Comparison of ENCODE assay signal across 31 cellular contexts in the genomic region with DNA sequence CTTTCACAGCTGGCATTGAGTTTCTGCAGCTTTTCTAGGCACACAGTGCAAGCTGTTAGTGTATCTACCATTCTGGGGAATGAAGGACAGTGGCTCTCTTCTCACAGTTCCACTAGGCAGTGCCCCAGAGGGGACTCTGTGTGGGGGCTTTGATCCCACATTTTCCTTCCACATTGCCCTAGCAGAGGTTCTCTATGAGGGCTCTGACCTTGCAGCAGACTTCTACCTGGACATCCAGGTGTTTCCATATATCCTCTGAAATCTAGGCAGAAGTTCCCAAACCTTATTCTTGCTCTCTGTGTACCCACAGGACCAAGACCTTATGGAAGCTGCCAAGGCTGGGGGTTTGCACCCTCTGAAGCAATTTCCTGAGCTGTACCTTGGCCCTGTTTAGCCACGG. TPM values are rescaled to one million over a fixed set of nuclear protein-coding genes. Genes with fewer than 3 reads are reported as not detected.
"Had no signal": no experiment of that assay in that cellular context is flagged by ENCODE, and none has a peak within 500 bp of the region (broad histone marks: within the 10 kb centered on the region; RNA-seq: fewer than 3 reads in every experiment).

No MANE protein-coding gene starts in this region.

- H3K4me1 Mint-ChIP-seq: endodermal cell had no signal

- H3K9me3 ChIP-seq: prostate gland, thyroid gland, upper lobe of left lung had no signal

- H3K27ac Mint-ChIP-seq: activated CD4-positive, alpha-beta memory T cell treated with anti-CD3 and anti-CD28 coated beads for 36 hours; activated naive CD4-positive, alpha-beta T cell treated with anti-CD3 and anti-CD28 coated beads for 36 hours; endodermal cell; nephron; stimulated activated naive CD8-positive, alpha-beta T cell treated with anti-CD3 and anti-CD28 coated beads, Interleukin-15, amount 100 ng/mL, for 72 hours had no signal

- H3K4me1 ChIP-seq: prostate gland had no signal

- H3K4me3 Mint-ChIP-seq: activated CD4-positive, alpha-beta memory T cell treated with anti-CD3 and anti-CD28 coated beads for 36 hours; activated naive CD4-positive, alpha-beta T cell treated with anti-CD3 and anti-CD28 coated beads for 36 hours; activated naive CD8-positive, alpha-beta T cell treated with anti-CD3 and anti-CD28 coated beads for 36 hours; endodermal cell; nephron; stimulated activated naive CD8-positive, alpha-beta T cell treated with anti-CD3 and anti-CD28 coated beads, Interleukin-15, amount 100 ng/mL, for 72 hours had no signal

- H3K27me3 Mint-ChIP-seq: activated CD4-positive, alpha-beta memory T cell treated with anti-CD3 and anti-CD28 coated beads for 36 hours; activated naive CD8-positive, alpha-beta T cell treated with anti-CD3 and anti-CD28 coated beads for 36 hours; stimulated activated naive CD8-positive, alpha-beta T cell treated with anti-CD3 and anti-CD28 coated beads, Interleukin-15, amount 100 ng/mL, for 72 hours had no signal

- ATAC-seq: esophagus mucosa; left colon; sciatic nerve; stimulated activated naive CD8-positive, alpha-beta T cell treated with anti-CD3 and anti-CD28 coated beads, Interleukin-15, amount 100 ng/mL, for 72 hours had no signal

- FAIRE-seq: astrocyte, keratinocyte, TTC549 had no signal

- H3K27ac ChIP-seq: brain microvascular endothelial cell, prostate gland, thyroid gland, upper lobe of left lung, VCaP had no signal

- DNase-seq: activated CD4-positive, alpha-beta memory T cell treated with anti-CD3 and anti-CD28 coated beads for 36 hours; activated CD4-positive, alpha-beta T cell treated with anti-CD3 and anti-CD28 coated beads for 4 hours; activated effector memory CD4-positive, alpha-beta T cell treated with anti-CD3 and anti-CD28 coated beads, Interleukin-2, amount 50 U/mL, for 16 hours; activated naive CD4-positive, alpha-beta T cell treated with anti-CD3 and anti-CD28 coated beads for 36 hours; activated naive CD8-positive, alpha-beta T cell treated with anti-CD3 and anti-CD28 coated beads for 36 hours; activated T-cell treated with anti-CD3 and anti-CD28 coated beads for 4 hours; amniotic stem cell; brain microvascular endothelial cell; caudate nucleus; endodermal cell; foreskin fibroblast; head of caudate nucleus; hippocampal formation; left colon; mammary epithelial cell; retina; stimulated activated CD4-positive, alpha-beta T cell treated with anti-CD3 and anti-CD28 coated beads, Interleukin-12 subunit alpha, Interleukin-12 subunit beta, amount 100 ng/mL, for 4 hours; stimulated activated CD4-positive, alpha-beta T cell treated with anti-CD3 and anti-CD28 coated beads, Interleukin-4, amount 100 ng/mL, for 1 hour; stimulated activated naive CD8-positive, alpha-beta T cell treated with anti-CD3 and anti-CD28 coated beads, Interleukin-15, amount 100 ng/mL, for 72 hours; T-helper 9 cell; thyroid gland; upper lobe of left lung had no signal

- H3K4me3 ChIP-seq: prostate gland, skin epidermis, thyroid gland, upper lobe of left lung had no signal

- H3K36me3 ChIP-seq: brain microvascular endothelial cell, prostate gland, thyroid gland, upper lobe of left lung had no signal

RNA-seq across cellular contexts. Expression of gene IFI44, which starts 2.4 kb away (rescaled TPM):
- total RNA-seq: endodermal cell had no signal

RNA-seq across cellular contexts. Expression of gene IFI44L, which starts 27.0 kb away (rescaled TPM):
- total RNA-seq: endodermal cell had no signal
